In the genomic region with DNA sequence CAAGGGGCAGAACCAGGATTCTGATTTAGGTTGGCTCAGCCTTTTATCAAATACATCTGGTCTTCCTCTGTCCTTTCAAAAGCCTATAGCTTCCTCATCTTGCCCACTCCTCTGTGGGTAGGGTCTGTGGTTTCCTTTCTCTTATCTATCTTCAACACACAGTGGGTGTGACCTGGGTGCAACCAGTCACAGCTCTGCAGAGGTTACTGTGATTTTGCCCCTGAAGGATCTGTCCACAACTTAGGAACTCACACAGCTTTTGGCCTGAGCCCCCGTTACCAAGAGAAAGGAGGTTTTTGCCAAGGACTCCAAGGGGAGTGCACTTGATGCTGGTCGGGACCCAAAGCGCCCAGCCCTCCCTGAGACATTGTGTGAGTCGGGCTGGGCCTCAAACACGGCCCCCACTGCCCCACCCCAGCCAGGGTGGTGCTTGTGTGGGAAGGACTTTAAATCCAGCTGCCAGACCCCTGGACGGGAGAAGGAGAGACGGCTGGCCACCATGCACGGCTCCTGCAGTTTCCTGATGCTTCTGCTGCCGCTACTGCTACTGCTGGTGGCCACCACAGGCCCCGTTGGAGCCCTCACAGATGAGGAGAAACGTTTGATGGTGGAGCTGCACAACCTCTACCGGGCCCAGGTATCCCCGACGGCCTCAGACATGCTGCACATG, we compare ENCODE assay signal across 9 cellular contexts. TPM values are rescaled to one million over a fixed set of nuclear protein-coding genes. Genes with fewer than 3 reads are reported as not detected.
DNase-seq lines count a peak whose midpoint lies in the region; ATAC-seq lines count a peak whose summit lies in the region.
"Had no signal": no experiment of that assay in that cellular context is flagged by ENCODE, and none has a peak within 500 bp of the region (broad histone marks: within the 10 kb centered on the region; RNA-seq: fewer than 3 reads in every experiment).

A gene with protein sequence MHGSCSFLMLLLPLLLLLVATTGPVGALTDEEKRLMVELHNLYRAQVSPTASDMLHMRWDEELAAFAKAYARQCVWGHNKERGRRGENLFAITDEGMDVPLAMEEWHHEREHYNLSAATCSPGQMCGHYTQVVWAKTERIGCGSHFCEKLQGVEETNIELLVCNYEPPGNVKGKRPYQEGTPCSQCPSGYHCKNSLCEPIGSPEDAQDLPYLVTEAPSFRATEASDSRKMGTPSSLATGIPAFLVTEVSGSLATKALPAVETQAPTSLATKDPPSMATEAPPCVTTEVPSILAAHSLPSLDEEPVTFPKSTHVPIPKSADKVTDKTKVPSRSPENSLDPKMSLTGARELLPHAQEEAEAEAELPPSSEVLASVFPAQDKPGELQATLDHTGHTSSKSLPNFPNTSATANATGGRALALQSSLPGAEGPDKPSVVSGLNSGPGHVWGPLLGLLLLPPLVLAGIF (plus strand): TSS at position 477 of the 670 bp plus-strand sequence. CDS start 23 bp downstream, at position 500.

- no peak within 1 kb of the TSS for H3K27ac Mint-ChIP-seq in stimulated activated naive B cell treated with anti-CD40 and anti-IgM and Interleukin-4, amounts not matched to agents 10 μg/mL and 1 μg/mL and 100 μg/mL, for 72 hours

- no peaks in the 10 kb centered on the region for H3K9me3 Mint-ChIP-seq in stimulated activated naive B cell treated with anti-CD40 and anti-IgM and Interleukin-4, amounts not matched to agents 10 μg/mL and 1 μg/mL and 100 μg/mL, for 72 hours

- H3K36me3 Mint-ChIP-seq in stimulated activated naive B cell treated with anti-CD40 and anti-IgM and Interleukin-4, amounts not matched to agents 10 μg/mL and 1 μg/mL and 100 μg/mL, for 72 hours: no peaks in the 10 kb centered on the region

- intact Hi-C loops in Right ventricle myocardium superior (cut with DNase I): no loop called here

- H3K4me3 Mint-ChIP-seq in stimulated activated naive B cell treated with anti-CD40 and anti-IgM and Interleukin-4, amounts not matched to agents 10 μg/mL and 1 μg/mL and 100 μg/mL, for 72 hours: peak within 1 kb of the TSS in 1 of 2 donors; percentile 35

- peak; percentile 52 for ATAC-seq in Right ventricle myocardium superior (ENCODE audit: poor library complexity)
- ATAC-seq in stimulated activated naive B cell treated with anti-CD40 and anti-IgM and Interleukin-4, amounts not matched to agents 10 μg/mL and 1 μg/mL and 100 μg/mL, for 72 hours (replicated peaks): peak; percentile 53 to 54
- no peak for ATAC-seq in HG02884 (IDR thresholded peaks at IDR 0.05; ENCODE audit: unreplicated experiment)

- H3K27me3 Mint-ChIP-seq in stimulated activated naive B cell treated with anti-CD40 and anti-IgM and Interleukin-4, amounts not matched to agents 10 μg/mL and 1 μg/mL and 100 μg/mL, for 72 hours: no peaks in the 10 kb centered on the region

- H3K4me1 Mint-ChIP-seq in stimulated activated naive B cell treated with anti-CD40 and anti-IgM and Interleukin-4, amounts not matched to agents 10 μg/mL and 1 μg/mL and 100 μg/mL, for 72 hours: peaks cover 24 to 29% of the 10 kb centered on the region in 2 donors

- DNase-seq in NOMO-1 treated with DMSO at 0.1 percent for 48 hours (lab: John Stamatoyannopoulos, UW; ENCODE audit: unreplicated experiment) (peak; percentile 29), NOMO-1 treated with dmso at 0.1 percent for 144 hours (lab: John Stamatoyannopoulos, UW; ENCODE audit: unreplicated experiment) (no peak), UCSD-AML1 (lab: John Stamatoyannopoulos, UW; ENCODE audit: unreplicated experiment) (peak; percentile 56), Right ventricle myocardium superior (peak; percentile 65), EL (no peak)
- no peak for DNase-seq in stimulated activated naive B cell treated with anti-CD40 and anti-IgM and Interleukin-4, amounts not matched to agents 10 μg/mL and 1 μg/mL and 100 μg/mL, for 72 hours
- DNase-seq in stimulated activated CD4-positive, alpha-beta T cell treated with anti-CD3 and anti-CD28 coated beads, Interleukin-4, amount 100 ng/mL, for 4 hours: no peak

RNA-seq across cellular contexts. Expression of the gene that starts here (rescaled TPM):
- total RNA-seq in Right ventricle myocardium superior: 27.8 TPM
- total RNA-seq: M059J had no signal

Comparison
In these comparisons a context has a peak if more than half of its experiments do, and no peak if none do; other contexts are left out.
1. DNase-seq: peak in NOMO-1 treated with DMSO at 0.1 percent for 48 hours (single experiment), UCSD-AML1 (single experiment) and Right ventricle myocardium superior (single experiment); none in NOMO-1 treated with dmso at 0.1 percent for 144 hours (single experiment), stimulated activated naive B cell treated with anti-CD40 and anti-IgM and Interleukin-4, amounts not matched to agents 10 μg/mL and 1 μg/mL and 100 μg/mL, for 72 hours (single experiment), EL (single experiment) and stimulated activated CD4-positive, alpha-beta T cell treated with anti-CD3 and anti-CD28 coated beads, Interleukin-4, amount 100 ng/mL, for 4 hours (0 of 2).